In the genomic region with DNA sequence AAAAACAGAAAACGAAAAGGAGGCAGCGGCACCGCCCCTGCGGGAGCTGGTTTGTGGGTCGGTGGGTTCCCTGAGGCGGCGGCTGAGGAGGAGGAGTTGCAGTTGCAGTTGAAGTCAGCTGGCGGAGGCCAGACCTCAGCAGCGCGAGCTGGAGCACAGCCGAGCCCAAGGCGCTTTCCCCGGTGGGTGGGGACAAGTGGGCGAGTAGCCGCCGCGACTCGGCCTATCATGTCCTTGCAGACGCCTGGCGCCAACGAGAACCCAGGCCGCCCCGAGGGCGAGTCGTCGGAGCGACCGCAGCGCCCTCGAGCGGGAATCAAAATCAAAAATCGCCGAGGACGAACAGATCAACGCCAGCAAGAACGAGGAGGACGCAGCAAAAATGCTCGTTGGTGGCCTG, we compare ENCODE assay signal across 27 cellular contexts. TPM values are rescaled to one million over a fixed set of nuclear protein-coding genes. Genes with fewer than 3 reads are reported as not detected.
"Had no signal": no experiment of that assay in that cellular context is flagged by ENCODE, and none has a peak within 500 bp of the region (broad histone marks: within the 10 kb centered on the region; RNA-seq: fewer than 3 reads in every experiment).

No MANE protein-coding gene starts in this region.

- H3K4me1 ChIP-seq: colonic mucosa, gastrocnemius medialis, heart right ventricle, lower lobe of right lung, stomach, tibial artery, upper lobe of left lung had no signal

- H3K36me3 ChIP-seq: colonic mucosa, gastrocnemius medialis, lower lobe of right lung, ovary, stomach, tibial artery, upper lobe of left lung had no signal

- H3K27ac ChIP-seq: colonic mucosa, epithelial cell of prostate, gastrocnemius medialis, heart right ventricle, lower lobe of right lung, ovary, stomach, tibial artery, upper lobe of left lung had no signal

- DNase-seq: colonic mucosa; effector CD8-positive, alpha-beta T cell; endodermal cell; foreskin fibroblast; gastrocnemius medialis; heart right ventricle; hippocampal formation; left ventricle myocardium superior; lower lobe of right lung; naive thymus-derived CD8-positive, alpha-beta T cell; nephron progenitor cell; occipital lobe; ovary; retina; stimulated activated CD4-positive, alpha-beta T cell treated with anti-CD3 and anti-CD28 coated beads, Interleukin-12 subunit alpha, Interleukin-12 subunit beta, amount 100 ng/mL, for 4 hours; stimulated activated CD4-positive, alpha-beta T cell treated with anti-CD3 and anti-CD28 coated beads, Interleukin-1b, Interleukin-23, amount 100 ng/mL, for 48 hours; stimulated activated CD4-positive, alpha-beta T cell treated with anti-CD3 and anti-CD28 coated beads, Interleukin-4, amount 100 ng/mL, for 1 hour; stimulated activated naive CD4-positive, alpha-beta T cell treated with Interleukin-2 at 50 U/mL for 16 hours; stomach; tibial artery had no signal

- FAIRE-seq: islet of Langerhans, urothelium cell line had no signal

- H3K27me3 ChIP-seq: colonic mucosa, gastrocnemius medialis, heart right ventricle, ovary, stomach, tibial artery, upper lobe of left lung had no signal

- H3K4me3 ChIP-seq: colonic mucosa, gastrocnemius medialis, heart right ventricle, lower lobe of right lung, ovary, smooth muscle cell, stomach, tibial artery, upper lobe of left lung had no signal

- H3K9me3 ChIP-seq: colonic mucosa, gastrocnemius medialis, lower lobe of right lung, ovary, tibial artery, upper lobe of left lung had no signal

RNA-seq across cellular contexts. Expression of a gene that starts 12.7 kb away (rescaled TPM):
- total RNA-seq: chondrocyte; endodermal cell; myocyte; naive thymus-derived CD8-positive, alpha-beta T cell; smooth muscle cell had no signal
- polyA plus RNA-seq: naive thymus-derived CD8-positive, alpha-beta T cell; smooth muscle cell had no signal

RNA-seq across cellular contexts. Expression of a gene that starts 18.5 kb away (rescaled TPM):
- total RNA-seq: chondrocyte; endodermal cell; myocyte; naive thymus-derived CD8-positive, alpha-beta T cell had no signal
- polyA plus RNA-seq: smooth muscle cell had no signal
